In the genomic region with DNA sequence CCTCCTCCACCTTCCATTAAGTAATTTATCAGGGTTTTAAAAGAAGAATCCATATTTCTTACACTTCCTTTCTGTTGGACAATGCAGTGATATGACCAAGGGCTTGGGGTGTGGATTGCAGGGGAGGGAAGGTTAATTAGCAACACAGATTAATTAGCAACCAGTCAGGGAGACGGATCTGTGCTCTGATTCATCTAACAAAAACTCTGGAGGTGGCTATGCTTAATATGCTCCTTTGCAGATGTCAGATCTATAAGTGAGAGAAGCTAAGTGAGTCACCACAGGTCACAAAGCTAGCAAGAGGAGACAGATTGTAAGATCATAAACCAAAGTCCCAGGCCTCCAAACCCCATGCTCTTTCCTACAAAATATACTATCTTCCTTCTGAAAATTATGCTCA, we compare ENCODE assay signal across 13 cellular contexts.
DNase-seq lines count a peak whose midpoint lies in the region; ATAC-seq and TF ChIP-seq lines count a peak whose summit lies in the region.
"Had no signal": no experiment of that assay in that cellular context is flagged by ENCODE, and none has a peak within 500 bp of the region (broad histone marks: within the 10 kb centered on the region; RNA-seq: fewer than 3 reads in every experiment).

No MANE protein-coding gene starts in this region.

- in situ Hi-C loops in mammary epithelial cell (cut with MboI; ENCODE audit: low sequenced_read_pairs in 2 of 2) = loop anchor here in 1 of 2 donors (10.0 kb wide), 1 partner anchor 122 kb away; no protein-coding TSS in a partner anchor

- no TSS peak for BruUV-seq in mammary epithelial cell (replicated peaks; lab: Mats Ljungman, UMichigan)

- dilution Hi-C loops in mammary epithelial cell (cut with HindIII; ENCODE audit: low sequenced_read_pairs) = no loop called here

- no peaks in the 10 kb centered on the region for H3K79me2 ChIP-seq in mammary epithelial cell (ENCODE audit: insufficient read depth, low read length)
- H3K79me2 ChIP-seq in osteoblast (ENCODE audit: insufficient read depth, low read length) = no peaks in the 10 kb centered on the region
- H3K79me2 ChIP-seq in H9 (ENCODE audit: insufficient read depth, low read length) = no peaks in the 10 kb centered on the region

- H3K79me1 ChIP-seq in H9 (ENCODE audit: insufficient read depth, low read depth, low read length, poor library complexity, severe bottlenecking) = no peaks in the 10 kb centered on the region

- H3K18ac ChIP-seq in H9 (ENCODE audit: insufficient read length, low read depth, low read length) = no peak overlapping the region

- H4K20me1 ChIP-seq in mammary epithelial cell (ENCODE audit: insufficient read depth, low read length) = no peaks in the 10 kb centered on the region
- H4K20me1 ChIP-seq in osteoblast (ENCODE audit: insufficient read depth, low read length) = no peaks in the 10 kb centered on the region
- no peaks in the 10 kb centered on the region for H4K20me1 ChIP-seq in H9 (ENCODE audit: control insufficient read depth, insufficient read depth, insufficient read length)

- H3K36me3 ChIP-seq in mammary epithelial cell (ENCODE audit: insufficient read depth, low read length) (no peaks in the 10 kb centered on the region), osteoblast (ENCODE audit: insufficient read depth, low read length) (no peaks in the 10 kb centered on the region)
- H3K36me3 ChIP-seq: pancreas had no signal

- H3K27ac ChIP-seq in mammary epithelial cell (ENCODE audit: insufficient read depth, low read depth, low read length) = peak overlapping the region; percentile 96
- peak overlapping the region; percentile 58 for H3K27ac ChIP-seq in osteoblast (ENCODE audit: low read depth, low read length)
- H3K27ac ChIP-seq in H9 (ENCODE audit: insufficient read length, low read depth, low read length) = no peak overlapping the region
- H3K27ac ChIP-seq: 22Rv1, dorsolateral prefrontal cortex had no signal

- H3K23ac ChIP-seq in H9 (ENCODE audit: insufficient read length, low read depth, low read length) = no peak overlapping the region

- intact Hi-C loops in mammary epithelial cell (cut with micrococcal nuclease) = no loop called here

- H2BK12ac ChIP-seq in H9 (ENCODE audit: insufficient read length, low read depth, low read length) = no peak overlapping the region

- H3K27me3 Mint-ChIP-seq in H9 (ENCODE audit: low read depth) = no peaks in the 10 kb centered on the region; the same call in 1 of the 2 replicates

- H4K8ac ChIP-seq in H9 (replicated peaks; ENCODE audit: insufficient read length, low read depth, low read length) = no peak overlapping the region

- no peak overlapping the region for H2BK15ac ChIP-seq in H9 (ENCODE audit: low read depth, low read length)

- H3K23me2 ChIP-seq in H9 (ENCODE audit: insufficient read length, low read depth, low read length, poor library complexity, severe bottlenecking) = no peaks in the 10 kb centered on the region

- no peak overlapping the region for H3K27ac Mint-ChIP-seq in H9

- H3K4me3 Mint-ChIP-seq in H9 = no peak overlapping the region

- H3K14ac ChIP-seq in H9 (ENCODE audit: insufficient read depth, low read length) = no peak overlapping the region

- H2BK20ac ChIP-seq in H9 (ENCODE audit: low read depth, low read length, poor library complexity, severe bottlenecking) = no peak overlapping the region

- DNase-seq in DMS53 (lab: John Stamatoyannopoulos, UW) (peak; percentile 14), DMS53 treated with DMSO at 0.1 percent for 48 hours (lab: John Stamatoyannopoulos, UW; ENCODE audit: unreplicated experiment) (no peak), LoVo (ENCODE audit: low spot score) (peak; percentile 51), mammary epithelial cell (peak; percentile 89), osteoblast (ENCODE audit: insufficient read length, low spot score, missing footprints) (no peak), NCI-H446 treated with DMSO at 0.1 percent for 48 hours (lab: John Stamatoyannopoulos, UW) (no peak), H9 (no peak)
- DNase-seq: dorsolateral prefrontal cortex, NCI-H1092 treated with DMSO at 0.1 percent for 48 hours, pancreas had no signal

- H3K9me3 ChIP-seq in mammary epithelial cell (replicated peaks; ENCODE audit: insufficient read depth, low read length) (no peaks in the 10 kb centered on the region), osteoblast (ENCODE audit: low read depth, low read length) (no peaks in the 10 kb centered on the region), H9 (ENCODE audit: control insufficient read depth, low read depth, low read length) (no peaks in the 10 kb centered on the region)
- H3K9me3 ChIP-seq: pancreas had no signal

- peaks cover 2 to 7% of the 10 kb centered on the region in 2 experiments; a peak in 2 of 4 replicates for H3K4me1 Mint-ChIP-seq in H9

- 0% methylated on average over 1 of the region's 1 CpG for WGBS in mammary epithelial cell (ENCODE audit: low coverage, missing lambda C conversion rate)
- WGBS in H9 (ENCODE audit: extremely low coverage, insufficient read length, low lambda C conversion rate) = no CpG with 5 or more reads among the region's 1 CpG

- H3K27me3 ChIP-seq in mammary epithelial cell (ENCODE audit: insufficient read depth, low read length) = no peaks in the 10 kb centered on the region
- no peaks in the 10 kb centered on the region for H3K27me3 ChIP-seq in osteoblast (ENCODE audit: insufficient read depth, low read length)
- no peaks in the 10 kb centered on the region for H3K27me3 ChIP-seq in H9 (ENCODE audit: insufficient read depth, low read length)
- H3K27me3 ChIP-seq: pancreas had no signal

- no peak overlapping the region for H3K4ac ChIP-seq in H9 (ENCODE audit: low read depth, low read length)

- no peak overlapping the region for H3T11ph ChIP-seq in H9 (ENCODE audit: low read length)

- H3K4me3 ChIP-seq in mammary epithelial cell (replicated peaks in 1 of 3; ENCODE audit: insufficient read depth in 1 of 3, low read depth in 2 of 3, low read length in 3 of 3) (no peak overlapping the region), osteoblast (ENCODE audit: insufficient read depth, low read length) (no peak overlapping the region)
- H3K4me3 ChIP-seq: dorsolateral prefrontal cortex, pancreas had no signal

- no peak overlapping the region for H3K56ac ChIP-seq in H9 (ENCODE audit: insufficient read length, low read depth, low read length)

- H2AFZ ChIP-seq in mammary epithelial cell (ENCODE audit: low read depth, low read length) (peak overlapping the region; percentile 16), osteoblast (ENCODE audit: low read length) (no peak overlapping the region), H9 (ENCODE audit: low read length) (no peak overlapping the region)

- TF ChIP-seq CTCF in mammary epithelial cell (conservative IDR thresholded peaks at IDR 0.05 in 1 of 2, IDR thresholded peaks at IDR 0.05 in 1 of 2; ENCODE audit: extremely low read depth in 1 of 2, insufficient read depth in 1 of 2, low read depth in 1 of 2, low read length in 2 of 2) (no peak), osteoblast (IDR thresholded peaks at IDR 0.05; ENCODE audit: extremely low read depth, low read depth, low read length) (no peak), H9 (conservative IDR thresholded peaks at IDR 0.05) (no peak)

- peaks cover 60% of the 10 kb centered on the region for H3K4me1 ChIP-seq in mammary epithelial cell (ENCODE audit: insufficient read depth, low read length)
- peaks cover 35% of the 10 kb centered on the region for H3K4me1 ChIP-seq in osteoblast (ENCODE audit: insufficient read depth, low read length)
- H3K4me1 ChIP-seq in H9 (ENCODE audit: insufficient read depth, low read length) = no peaks in the 10 kb centered on the region

- H3K9me3 Mint-ChIP-seq in H9 = peaks cover 0 to 2% of the 10 kb centered on the region in 2 experiments; a peak in 2 of 5 replicates

- peak overlapping the region; percentile 54 for H3K4me2 ChIP-seq in mammary epithelial cell (ENCODE audit: insufficient read depth, low read depth, low read length)
- H3K4me2 ChIP-seq in osteoblast (ENCODE audit: insufficient read depth, low read length) = no peak overlapping the region
- no peak overlapping the region for H3K4me2 ChIP-seq in H9 (ENCODE audit: insufficient read depth, insufficient read length, low read length)

- no peak overlapping the region for H4K91ac ChIP-seq in H9 (ENCODE audit: insufficient read length, low read depth, low read length)

- no peak overlapping the region for H2AK5ac ChIP-seq in H9 (ENCODE audit: insufficient read length, low read length)

- no peak overlapping the region for H2BK120ac ChIP-seq in H9 (ENCODE audit: low read depth, low read length, poor library complexity, severe bottlenecking)

- CTCF ChIA-PET in mammary epithelial cell (lab: Charles Lee; ENCODE audit: low non-redundant PET) = no interaction called here

- ATAC-seq in HG02798 (IDR thresholded peaks at IDR 0.05; ENCODE audit: poor library complexity, unreplicated experiment) = no peak
- ATAC-seq: Right ventricle myocardium inferior had no signal

- no peak overlapping the region for H2BK5ac ChIP-seq in H9 (ENCODE audit: insufficient read length, low read length)

- H3K36me3 Mint-ChIP-seq in H9 (ENCODE audit: insufficient read depth in 1 of 3, low read depth in 3 of 3) = no peaks in the 10 kb centered on the region; a peak in 1 of 7 replicates

- H4K5ac ChIP-seq in H9 (ENCODE audit: insufficient read length, low read depth, low read length) = no peak overlapping the region

- peak overlapping the region; percentile 66 for H3K9ac ChIP-seq in mammary epithelial cell (ENCODE audit: insufficient read depth, low read length)
- no peak overlapping the region for H3K9ac ChIP-seq in H9 (ENCODE audit: extremely low read depth, insufficient read length, low read length)

Comparison
In these comparisons a context has a peak if more than half of its experiments do, and no peak if none do; other contexts are left out.
1. DNase-seq: peak in DMS53 (single experiment), LoVo (single experiment) and mammary epithelial cell (single experiment); none in DMS53 treated with DMSO at 0.1 percent for 48 hours (single experiment), osteoblast (single experiment), NCI-H446 treated with DMSO at 0.1 percent for 48 hours (single experiment) and H9 (single experiment).